2 cellular contexts compared by ENCODE assay signal in the genomic region with DNA sequence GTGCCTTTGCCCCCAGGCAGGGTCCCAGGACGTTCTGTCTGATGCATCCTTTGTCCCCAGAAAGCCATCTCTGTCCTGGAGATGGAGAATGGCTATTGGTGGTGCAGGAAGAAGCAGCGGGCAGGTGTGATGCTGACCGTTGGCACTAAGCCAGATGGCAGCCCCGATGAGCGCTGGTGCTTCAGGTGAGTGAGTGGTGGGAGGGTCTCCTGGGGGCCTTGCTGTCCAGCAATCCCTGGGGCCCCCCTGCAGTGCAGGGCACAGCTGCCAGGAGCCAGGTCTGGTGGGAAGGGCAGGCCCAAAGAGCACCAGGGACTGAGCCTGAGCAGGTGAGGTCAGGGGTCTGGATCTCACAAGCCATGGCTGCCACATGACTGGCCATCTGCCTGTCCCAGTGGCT.
TF ChIP-seq lines count a peak whose summit lies in the region.

No MANE protein-coding gene starts in this region.

TF ChIP-seq in IMR-90, 13 proteins besides CTCF, POLR2A, EP300 and RAD21:
- TF ChIP-seq BHLHE40 (IDR thresholded peaks at IDR 0.05; ENCODE audit: low read depth, low read length) (no peak), CEBPB (IDR thresholded peaks at IDR 0.05; ENCODE audit: low read depth, low read length) (no peak), NFE2L2 (IDR thresholded peaks at IDR 0.05; ENCODE audit: low read depth, low read length) (no peak), RCOR1 (IDR thresholded peaks at IDR 0.05; ENCODE audit: insufficient replicate concordance, low read length) (no peak), CHD1 (IDR thresholded peaks at IDR 0.05; ENCODE audit: low read depth, low read length) (no peak), MXI1 (IDR thresholded peaks at IDR 0.05; ENCODE audit: borderline replicate concordance, low read depth, low read length) (no peak), RFX5 (IDR thresholded peaks at IDR 0.05; ENCODE audit: low read depth, low read length) (no peak), MAFK (IDR thresholded peaks at IDR 0.05; ENCODE audit: low read depth, low read length) (no peak), FOS (IDR thresholded peaks at IDR 0.05; ENCODE audit: low read depth, low read length) (no peak), SMC3 (IDR thresholded peaks at IDR 0.05; ENCODE audit: low read depth, low read length) (no peak), MAZ (IDR thresholded peaks at IDR 0.05; ENCODE audit: borderline replicate concordance, low read depth, low read length) (no peak)
- TF ChIP-seq, protein P1, sequence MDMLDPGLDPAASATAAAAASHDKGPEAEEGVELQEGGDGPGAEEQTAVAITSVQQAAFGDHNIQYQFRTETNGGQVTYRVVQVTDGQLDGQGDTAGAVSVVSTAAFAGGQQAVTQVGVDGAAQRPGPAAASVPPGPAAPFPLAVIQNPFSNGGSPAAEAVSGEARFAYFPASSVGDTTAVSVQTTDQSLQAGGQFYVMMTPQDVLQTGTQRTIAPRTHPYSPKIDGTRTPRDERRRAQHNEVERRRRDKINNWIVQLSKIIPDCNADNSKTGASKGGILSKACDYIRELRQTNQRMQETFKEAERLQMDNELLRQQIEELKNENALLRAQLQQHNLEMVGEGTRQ (IDR thresholded peaks at IDR 0.05; ENCODE audit: low read depth, low read length): no peak
- TF ChIP-seq, protein P2, sequence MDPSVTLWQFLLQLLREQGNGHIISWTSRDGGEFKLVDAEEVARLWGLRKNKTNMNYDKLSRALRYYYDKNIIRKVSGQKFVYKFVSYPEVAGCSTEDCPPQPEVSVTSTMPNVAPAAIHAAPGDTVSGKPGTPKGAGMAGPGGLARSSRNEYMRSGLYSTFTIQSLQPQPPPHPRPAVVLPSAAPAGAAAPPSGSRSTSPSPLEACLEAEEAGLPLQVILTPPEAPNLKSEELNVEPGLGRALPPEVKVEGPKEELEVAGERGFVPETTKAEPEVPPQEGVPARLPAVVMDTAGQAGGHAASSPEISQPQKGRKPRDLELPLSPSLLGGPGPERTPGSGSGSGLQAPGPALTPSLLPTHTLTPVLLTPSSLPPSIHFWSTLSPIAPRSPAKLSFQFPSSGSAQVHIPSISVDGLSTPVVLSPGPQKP (IDR thresholded peaks at IDR 0.05; ENCODE audit: borderline replicate concordance, low read depth, low read length): no peak

TF ChIP-seq in K562, 482 proteins besides CTCF, POLR2A, EP300 and RAD21:
- peak; percentile 81 for TF ChIP-seq NFIC (IDR thresholded peaks at IDR 0.05)
- TF ChIP-seq ZNF232 (CRISPR knock-in tag; IDR thresholded peaks at IDR 0.05): no peak
- peak; percentile 33 for TF ChIP-seq RBFOX2 (IDR thresholded peaks at IDR 0.05; ENCODE audit: low read depth, low read length)
- TF ChIP-seq, protein P3, sequence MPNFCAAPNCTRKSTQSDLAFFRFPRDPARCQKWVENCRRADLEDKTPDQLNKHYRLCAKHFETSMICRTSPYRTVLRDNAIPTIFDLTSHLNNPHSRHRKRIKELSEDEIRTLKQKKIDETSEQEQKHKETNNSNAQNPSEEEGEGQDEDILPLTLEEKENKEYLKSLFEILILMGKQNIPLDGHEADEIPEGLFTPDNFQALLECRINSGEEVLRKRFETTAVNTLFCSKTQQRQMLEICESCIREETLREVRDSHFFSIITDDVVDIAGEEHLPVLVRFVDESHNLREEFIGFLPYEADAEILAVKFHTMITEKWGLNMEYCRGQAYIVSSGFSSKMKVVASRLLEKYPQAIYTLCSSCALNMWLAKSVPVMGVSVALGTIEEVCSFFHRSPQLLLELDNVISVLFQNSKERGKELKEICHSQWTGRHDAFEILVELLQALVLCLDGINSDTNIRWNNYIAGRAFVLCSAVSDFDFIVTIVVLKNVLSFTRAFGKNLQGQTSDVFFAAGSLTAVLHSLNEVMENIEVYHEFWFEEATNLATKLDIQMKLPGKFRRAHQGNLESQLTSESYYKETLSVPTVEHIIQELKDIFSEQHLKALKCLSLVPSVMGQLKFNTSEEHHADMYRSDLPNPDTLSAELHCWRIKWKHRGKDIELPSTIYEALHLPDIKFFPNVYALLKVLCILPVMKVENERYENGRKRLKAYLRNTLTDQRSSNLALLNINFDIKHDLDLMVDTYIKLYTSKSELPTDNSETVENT (CRISPR knock-in tag; IDR thresholded peaks at IDR 0.05): no peak
- no peak for TF ChIP-seq MTA2 (IDR thresholded peaks at IDR 0.05; ENCODE audit: low read depth)
- TF ChIP-seq POLR2G (IDR thresholded peaks at IDR 0.05; ENCODE audit: low read depth, low read length): peak; percentile 58
